Comparison of ENCODE assay signal across 28 cellular contexts in the genomic region with DNA sequence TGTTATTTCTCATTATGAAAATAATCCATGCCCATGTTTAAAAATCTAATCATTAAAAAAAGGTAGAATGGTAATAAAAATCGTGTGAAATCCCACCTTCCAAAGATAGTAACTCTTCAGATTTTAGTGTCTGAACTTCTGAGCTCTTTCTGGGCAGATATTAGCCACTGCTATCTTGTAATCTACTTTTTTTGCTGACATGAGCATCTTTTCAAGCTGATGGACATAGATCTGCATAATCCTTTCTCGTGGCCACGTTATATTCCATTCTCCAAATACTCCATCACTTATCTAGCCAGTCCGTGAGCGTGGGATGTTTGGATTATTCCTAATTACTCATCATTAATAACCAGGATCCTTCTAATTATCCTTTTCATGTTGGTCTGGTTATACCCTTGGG.
"Had no signal": no experiment of that assay in that cellular context is flagged by ENCODE, and none has a peak within 500 bp of the region (broad histone marks: within the 10 kb centered on the region; RNA-seq: fewer than 3 reads in every experiment).

No MANE protein-coding gene starts in this region.

- H3K27me3 ChIP-seq: adrenal gland, body of pancreas, colonic mucosa, gastroesophageal sphincter had no signal

- DNase-seq: activated CD4-positive, alpha-beta memory T cell treated with anti-CD3 and anti-CD28 coated beads for 36 hours; activated CD4-positive, alpha-beta T cell treated with anti-CD3 and anti-CD28 coated beads for 36 hours; activated CD4-positive, alpha-beta T cell treated with anti-CD3 and anti-CD28 coated beads, Interleukin-2, amount 10 ng/mL, durations not matched to agents 24 days and 14 days; activated CD4-positive, CD25-positive, alpha-beta regulatory T cell; activated CD4-positive, CD25-positive, alpha-beta regulatory T cell treated with anti-CD3 and anti-CD28 coated beads, Interleukin-2, amount 50 U/mL, for 72 hours; activated CD8-positive, alpha-beta memory T cell treated with anti-CD3 and anti-CD28 coated beads, Interleukin-2, amount 10 ng/mL, durations not matched to agents 7 days and 5 days; activated CD8-positive, alpha-beta memory T cell treated with anti-CD3 and anti-CD28 coated beads, Interleukin-2, amount 50 U/mL, for 4 hours; activated CD8-positive, alpha-beta T cell treated with anti-CD3 and anti-CD28 coated beads, Interleukin-2, amount 10 ng/mL, durations not matched to agents 7 days and 5 days; activated effector memory CD4-positive, alpha-beta T cell treated with anti-CD3 and anti-CD28 coated beads, Interleukin-2, amount 50 U/mL, for 16 hours; activated naive CD4-positive, alpha-beta T cell treated with anti-CD3 and anti-CD28 coated beads for 36 hours; activated naive CD8-positive, alpha-beta T cell treated with anti-CD3 and anti-CD28 coated beads for 36 hours; activated naive CD8-positive, alpha-beta T cell treated with anti-CD3 and anti-CD28 coated beads, Interleukin-2, amount 50 U/mL, for 24 hours; activated T-cell treated with anti-CD3 and anti-CD28 coated beads, Interleukin-2, amount 50 U/mL, for 1 hour; activated T-cell treated with anti-CD3 and anti-CD28 coated beads, Interleukin-2, amount 50 U/mL, for 48 hours; adrenal gland; aorta; body of pancreas; central memory CD4-positive, alpha-beta T cell; cerebellar nuclear complex; colonic mucosa; effector CD8-positive, alpha-beta T cell; esophagus squamous epithelium; foreskin melanocyte; T-helper 2 cell had no signal

- H3K9me3 ChIP-seq: adrenal gland, body of pancreas, colonic mucosa, esophagus squamous epithelium, gastroesophageal sphincter had no signal

- H3K27ac ChIP-seq: adrenal gland, body of pancreas, colonic mucosa, epithelial cell of prostate, esophagus squamous epithelium, gastroesophageal sphincter had no signal

- ATAC-seq: activated CD4-positive, alpha-beta T cell treated with anti-CD3 and anti-CD28 coated beads for 36 hours; activated CD8-positive, alpha-beta memory T cell treated with anti-CD3 and anti-CD28 coated beads, Interleukin-2, amount 10 ng/mL, durations not matched to agents 7 days and 5 days; activated CD8-positive, alpha-beta T cell treated with anti-CD3 and anti-CD28 coated beads, Interleukin-2, amount 10 ng/mL, durations not matched to agents 7 days and 5 days; activated naive CD8-positive, alpha-beta T cell treated with anti-CD3 and anti-CD28 coated beads, Interleukin-2, amount 50 U/mL, for 24 hours; body of pancreas; gastroesophageal sphincter had no signal

- H3K4me1 ChIP-seq: adrenal gland, colonic mucosa, esophagus squamous epithelium had no signal

- FAIRE-seq: endometrium, endothelial cell of umbilical vein had no signal

- H3K36me3 ChIP-seq: adrenal gland, colonic mucosa, esophagus squamous epithelium, gastroesophageal sphincter had no signal

- H3K4me3 ChIP-seq: adrenal gland, body of pancreas, colonic mucosa, esophagus squamous epithelium, gastroesophageal sphincter had no signal
